ENCODE assay signal across 36 cellular contexts in the genomic region with DNA sequence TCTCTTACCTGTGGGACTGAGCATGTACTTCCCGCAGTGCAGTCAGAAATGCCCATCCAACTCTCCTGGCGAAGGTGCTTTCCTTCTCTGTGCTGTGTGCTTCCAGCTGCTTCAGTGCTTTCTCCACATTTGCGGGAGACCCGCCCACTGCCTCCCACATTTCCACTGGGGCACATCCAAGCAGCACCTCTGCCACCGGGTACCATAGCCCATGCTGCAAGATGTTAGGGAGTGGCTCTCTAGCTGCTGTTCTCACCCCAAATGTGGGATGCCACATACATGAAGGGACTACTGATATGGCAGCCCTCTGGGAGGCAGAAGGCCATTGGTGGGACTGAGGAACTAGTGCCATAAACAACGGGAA.
"Had no signal": no experiment of that assay in that cellular context is flagged by ENCODE, and none has a peak within 500 bp of the region (broad histone marks: within the 10 kb centered on the region; RNA-seq: fewer than 3 reads in every experiment).

No MANE protein-coding gene starts in this region.

- H3K27me3 Mint-ChIP-seq: activated B cell treated with CpG ODN at 0.5 μM for 24 hours; activated CD4-positive, alpha-beta memory T cell treated with anti-CD3 and anti-CD28 coated beads for 36 hours; activated CD4-positive, alpha-beta T cell treated with anti-CD3 and anti-CD28 coated beads, Interleukin-2, amount 10 ng/mL, durations not matched to agents 24 days and 14 days; activated CD8-positive, alpha-beta T cell treated with anti-CD3 and anti-CD28 coated beads for 36 hours; activated naive CD8-positive, alpha-beta T cell treated with anti-CD3 and anti-CD28 coated beads for 36 hours; activated T-helper 17 cell treated with anti-CD3 and anti-CD28 coated beads, Interleukin-2, amount 50 U/mL, for 72 hours had no signal

- H3K36me3 ChIP-seq: breast epithelium had no signal

- H3K4me3 Mint-ChIP-seq: activated B cell treated with CpG ODN at 0.5 μM for 24 hours; activated CD4-positive, alpha-beta memory T cell treated with anti-CD3 and anti-CD28 coated beads for 36 hours; activated CD4-positive, alpha-beta T cell treated with anti-CD3 and anti-CD28 coated beads, Interleukin-2, amount 10 ng/mL, durations not matched to agents 24 days and 14 days; activated CD8-positive, alpha-beta T cell treated with anti-CD3 and anti-CD28 coated beads for 36 hours; activated naive CD4-positive, alpha-beta T cell treated with anti-CD3 and anti-CD28 coated beads for 36 hours; activated naive CD8-positive, alpha-beta T cell treated with anti-CD3 and anti-CD28 coated beads for 36 hours; activated T-cell treated with anti-CD3 and anti-CD28 coated beads, Interleukin-2, amount 50 U/mL, for 4 hours; activated T-cell treated with anti-CD3 and anti-CD28 coated beads, Interleukin-2, amount 50 U/mL, for 72 hours; activated T-helper 1 cell treated with anti-CD3 and anti-CD28 coated beads, Interleukin-12 subunit alpha, Interleukin-12 subunit beta, Interleukin-2, Interleukin-4 antibody, amounts not matched to agents 30 ng/mL and 10 ng/mL and 1 ng/mL, durations not matched to agents 14 hours and 24 hours and 36 hours; activated T-helper 17 cell treated with anti-CD3 and anti-CD28 coated beads, Interleukin-2, amount 50 U/mL, for 72 hours; T-helper 1 cell treated with Interleukin-12 subunit alpha and Interleukin-12 subunit beta and Interleukin-4 antibody, amounts not matched to agents 30 μg/mL and 1 μg/mL, for 36 hours; T-helper 2 cell treated with Interferon-gamma antibody and Interleukin-4, amounts not matched to agents 5 μg/mL and 100 μg/mL, for 36 hours had no signal

- H3K27ac Mint-ChIP-seq: activated B cell treated with CpG ODN at 0.5 μM for 24 hours; activated CD4-positive, alpha-beta memory T cell treated with anti-CD3 and anti-CD28 coated beads for 36 hours; activated CD4-positive, alpha-beta T cell treated with anti-CD3 and anti-CD28 coated beads, Interleukin-2, amount 10 ng/mL, durations not matched to agents 24 days and 14 days; activated CD8-positive, alpha-beta T cell treated with anti-CD3 and anti-CD28 coated beads for 36 hours; activated naive CD4-positive, alpha-beta T cell treated with anti-CD3 and anti-CD28 coated beads for 36 hours; activated naive CD8-positive, alpha-beta T cell treated with anti-CD3 and anti-CD28 coated beads for 36 hours; activated T-cell treated with anti-CD3 and anti-CD28 coated beads, Interleukin-2, amount 50 U/mL, for 72 hours; activated T-helper 1 cell treated with anti-CD3 and anti-CD28 coated beads, Interleukin-12 subunit alpha, Interleukin-12 subunit beta, Interleukin-2, Interleukin-4 antibody, amounts not matched to agents 30 ng/mL and 10 ng/mL and 1 ng/mL, durations not matched to agents 14 hours and 24 hours and 36 hours; T-helper 1 cell treated with Interleukin-12 subunit alpha and Interleukin-12 subunit beta and Interleukin-4 antibody, amounts not matched to agents 30 μg/mL and 1 μg/mL, for 36 hours; T-helper 2 cell treated with Interferon-gamma antibody and Interleukin-4, amounts not matched to agents 5 μg/mL and 100 μg/mL, for 36 hours had no signal

- FAIRE-seq: astrocyte, TTC549 had no signal

- H3K27me3 ChIP-seq: adrenal gland, body of pancreas, brain microvascular endothelial cell, breast epithelium had no signal

- H3K4me1 Mint-ChIP-seq: activated B cell treated with CpG ODN at 0.5 μM for 24 hours had no signal

- DNase-seq: activated B cell treated with CpG ODN at 0.5 μM for 24 hours; activated CD4-positive, alpha-beta memory T cell treated with anti-CD3 and anti-CD28 coated beads for 36 hours; activated CD4-positive, alpha-beta T cell treated with anti-CD3 and anti-CD28 coated beads for 4 hours; activated CD4-positive, alpha-beta T cell treated with anti-CD3 and anti-CD28 coated beads, Interleukin-2, amount 10 ng/mL, durations not matched to agents 24 days and 14 days; activated CD4-positive, alpha-beta T cell treated with anti-CD3 and anti-CD28 coated beads, Interleukin-2, amount 50 U/mL, for 1 hour; activated CD4-positive, alpha-beta T cell treated with anti-CD3 and anti-CD28 coated beads, Interleukin-2, amount 50 U/mL, for 4 hours; activated CD4-positive, CD25-positive, alpha-beta regulatory T cell treated with anti-CD3 and anti-CD28 coated beads, Interleukin-2, amount 50 U/mL, for 72 hours; activated CD8-positive, alpha-beta memory T cell treated with anti-CD3 and anti-CD28 coated beads, Interleukin-2, amount 50 U/mL, for 4 hours; activated CD8-positive, alpha-beta T cell treated with anti-CD3 and anti-CD28 coated beads for 36 hours; activated effector memory CD4-positive, alpha-beta T cell treated with anti-CD3 and anti-CD28 coated beads, Interleukin-2, amount 50 U/mL, for 16 hours; activated gamma-delta T cell treated with Interleukin-2 at 50 U/mL for 16 hours; activated naive CD4-positive, alpha-beta T cell; activated naive CD4-positive, alpha-beta T cell treated with anti-CD3 and anti-CD28 coated beads for 36 hours; activated naive CD4-positive, alpha-beta T cell treated with anti-CD3 and anti-CD28 coated beads, Interleukin-2, amount 50 U/mL, for 16 hours; activated naive CD8-positive, alpha-beta T cell treated with anti-CD3 and anti-CD28 coated beads for 36 hours; activated T-cell treated with anti-CD3 and anti-CD28 coated beads for 4 hours; activated T-cell treated with anti-CD3 and anti-CD28 coated beads, Interleukin-2, amount 50 U/mL, for 1 hour; activated T-cell treated with anti-CD3 and anti-CD28 coated beads, Interleukin-2, amount 50 U/mL, for 4 hours; activated T-cell treated with anti-CD3 and anti-CD28 coated beads, Interleukin-2, amount 50 U/mL, for 72 hours; adrenal gland; amniotic stem cell; aorta; body of pancreas; brain microvascular endothelial cell; central memory CD4-positive, alpha-beta T cell; T-helper 2 cell; T-helper 9 cell had no signal

- H3K27ac ChIP-seq: adrenal gland, body of pancreas, brain microvascular endothelial cell, breast epithelium, VCaP had no signal

- ATAC-seq: activated CD8-positive, alpha-beta T cell treated with anti-CD3 and anti-CD28 coated beads for 36 hours; activated naive CD4-positive, alpha-beta T cell treated with anti-CD3 and anti-CD28 coated beads, Interleukin-2, amount 50 U/mL, for 72 hours; activated T-cell treated with anti-CD3 and anti-CD28 coated beads, Interleukin-2, amount 50 U/mL, for 4 hours; activated T-cell treated with anti-CD3 and anti-CD28 coated beads, Interleukin-2, amount 50 U/mL, for 72 hours; activated T-helper 17 cell treated with anti-CD3 and anti-CD28 coated beads, Interleukin-2, amount 50 U/mL, for 72 hours; body of pancreas had no signal

- H3K4me1 ChIP-seq: adrenal gland, body of pancreas, breast epithelium had no signal

- H3K9me3 Mint-ChIP-seq: activated B cell treated with CpG ODN at 0.5 μM for 24 hours; activated CD4-positive, alpha-beta memory T cell treated with anti-CD3 and anti-CD28 coated beads for 36 hours; activated CD4-positive, alpha-beta T cell treated with anti-CD3 and anti-CD28 coated beads, Interleukin-2, amount 10 ng/mL, durations not matched to agents 24 days and 14 days; activated CD8-positive, alpha-beta T cell treated with anti-CD3 and anti-CD28 coated beads for 36 hours; activated naive CD4-positive, alpha-beta T cell treated with anti-CD3 and anti-CD28 coated beads for 36 hours; activated naive CD4-positive, alpha-beta T cell treated with anti-CD3 and anti-CD28 coated beads, Interleukin-2, amount 50 U/mL, for 72 hours; activated naive CD8-positive, alpha-beta T cell treated with anti-CD3 and anti-CD28 coated beads for 36 hours; activated T-cell treated with anti-CD3 and anti-CD28 coated beads, Interleukin-2, amount 50 U/mL, for 4 hours; activated T-cell treated with anti-CD3 and anti-CD28 coated beads, Interleukin-2, amount 50 U/mL, for 72 hours; activated T-helper 1 cell treated with anti-CD3 and anti-CD28 coated beads, Interleukin-12 subunit alpha, Interleukin-12 subunit beta, Interleukin-2, Interleukin-4 antibody, amounts not matched to agents 30 ng/mL and 10 ng/mL and 1 ng/mL, durations not matched to agents 14 hours and 24 hours and 36 hours; activated T-helper 17 cell treated with anti-CD3 and anti-CD28 coated beads, Interleukin-2, amount 50 U/mL, for 72 hours; T-helper 1 cell treated with Interleukin-12 subunit alpha and Interleukin-12 subunit beta and Interleukin-4 antibody, amounts not matched to agents 30 μg/mL and 1 μg/mL, for 36 hours; T-helper 2 cell treated with Interferon-gamma antibody and Interleukin-4, amounts not matched to agents 5 μg/mL and 100 μg/mL, for 36 hours had no signal

- H3K9me3 ChIP-seq: adrenal gland, body of pancreas, breast epithelium had no signal

- H3K4me3 ChIP-seq: adrenal gland, body of pancreas, breast epithelium had no signal
